17 cellular contexts compared by ENCODE assay signal in genomic region chrX:43962636-43963035, GRCh38. TPM values are rescaled to one million over a fixed set of nuclear protein-coding genes. Genes with fewer than 3 reads are reported as not detected.
A peak's percentile ranks its signal among the peaks of the same experiment; 100 is the strongest.
DNase-seq lines count a peak whose midpoint lies in the region; ATAC-seq and TF ChIP-seq lines count a peak whose summit lies in the region.
"Had no signal": no experiment of that assay in that cellular context is flagged by ENCODE, and none has a peak within 500 bp of the region (broad histone marks: within the 10 kb centered on the region; RNA-seq: fewer than 3 reads in every experiment).

No MANE protein-coding gene starts in this region.

- ATAC-seq in heart right ventricle = peak in 5 of 8 donors; percentile 46 to 93 (median 67)
- ATAC-seq: CD8-positive, alpha-beta T cell had no signal

- 82 to 89% methylated on average over 9 of the region's 9 CpGs for WGBS in heart right ventricle, 2 donors

- TF ChIP-seq CTCF in heart right ventricle (IDR thresholded peaks at IDR 0.05) (no peak), left ventricle myocardium inferior (IDR thresholded peaks at IDR 0.05; ENCODE audit: borderline replicate concordance) (no peak), C4-2B (conservative IDR thresholded peaks at IDR 0.05) (no peak), fibroblast of mammary gland (conservative IDR thresholded peaks at IDR 0.05; ENCODE audit: control insufficient read depth, insufficient read depth, low read depth, low read length) (no peak)

- H3K27me3 ChIP-seq in heart right ventricle (peaks cover 0 to 72% (median 0%) of the 10 kb centered on the region in 7 donors), left ventricle myocardium inferior (ENCODE audit: low read depth) (no peaks in the 10 kb centered on the region)
- H3K27me3 ChIP-seq: BLaER1 had no signal

- H3K27ac ChIP-seq in heart right ventricle (peak overlapping the region in 2 of 10 donors; percentile 7 to 21), left ventricle myocardium inferior (replicated peaks) (no peak overlapping the region), C4-2B (peak overlapping the region; percentile 26; the same call in 1 of the 2 replicates), angular gyrus (ENCODE audit: low read depth, low read length) (peak overlapping the region; percentile 8)
- H3K27ac ChIP-seq: BLaER1, HL-60 had no signal

- H3K4me1 ChIP-seq in heart right ventricle = no peaks in the 10 kb centered on the region
- no peaks in the 10 kb centered on the region for H3K4me1 ChIP-seq in left ventricle myocardium inferior
- H3K4me1 ChIP-seq: BLaER1, HAP-1 had no signal

- DNase-seq in heart right ventricle (no peak), left ventricle myocardium inferior (no peak), fibroblast of mammary gland (ENCODE audit: low read depth) (peak; percentile 19), AG08396 (ENCODE audit: low spot score) (no peak), DMS79 (lab: John Stamatoyannopoulos, UW) (no peak), dedifferentiated amniotic fluid mesenchymal stem cell (ENCODE audit: extremely low spot score) (no peak)
- DNase-seq: Calu3; CD8-positive, alpha-beta T cell; DND-41; EL had no signal

- no peaks in the 10 kb centered on the region for H3K36me3 ChIP-seq in heart right ventricle
- no peaks in the 10 kb centered on the region for H3K36me3 ChIP-seq in left ventricle myocardium inferior
- H3K36me3 ChIP-seq: BLaER1, HAP-1 had no signal

- no peak overlapping the region for H3K4me3 ChIP-seq in heart right ventricle
- H3K4me3 ChIP-seq in left ventricle myocardium inferior = no peak overlapping the region
- no peak overlapping the region for H3K4me3 ChIP-seq in fibroblast of mammary gland (ENCODE audit: control insufficient read depth, low read depth, low read length)
- H3K4me3 ChIP-seq: BLaER1, HAP-1 had no signal

- intact Hi-C loops in heart right ventricle (cut with DNase I) (loop anchor here in 4 of 10 donors (5.0 to 10.0 kb wide), 3 partner anchors 62 to 282 kb away; no protein-coding TSS in a partner anchor), left ventricle myocardium inferior (cut with micrococcal nuclease) (no loop called here)

- peaks cover 0 to 10% (median 0%) of the 10 kb centered on the region in 11 donors for H3K9me3 ChIP-seq in heart right ventricle
- H3K9me3 ChIP-seq in left ventricle myocardium inferior (replicated peaks) = peaks cover 4% of the 10 kb centered on the region
- H3K9me3 ChIP-seq: BLaER1 had no signal

RNA-seq across cellular contexts. Expression of gene NDP, which starts 10.6 kb away (rescaled TPM):
- total RNA-seq in heart right ventricle = under 1 TPM in 6 of 10 donors, not detected in 4; 0.14 to 0.83 (median 0.33) TPM
- under 1 TPM in 1 of 2 donors, not detected in 1; 0.03 TPM for polyA plus RNA-seq in heart right ventricle
- not detected for total RNA-seq in left ventricle myocardium inferior
- total RNA-seq: A172; CD8-positive, alpha-beta T cell; HT1080 had no signal
